12 cellular contexts compared by ENCODE assay signal in the genomic region with DNA sequence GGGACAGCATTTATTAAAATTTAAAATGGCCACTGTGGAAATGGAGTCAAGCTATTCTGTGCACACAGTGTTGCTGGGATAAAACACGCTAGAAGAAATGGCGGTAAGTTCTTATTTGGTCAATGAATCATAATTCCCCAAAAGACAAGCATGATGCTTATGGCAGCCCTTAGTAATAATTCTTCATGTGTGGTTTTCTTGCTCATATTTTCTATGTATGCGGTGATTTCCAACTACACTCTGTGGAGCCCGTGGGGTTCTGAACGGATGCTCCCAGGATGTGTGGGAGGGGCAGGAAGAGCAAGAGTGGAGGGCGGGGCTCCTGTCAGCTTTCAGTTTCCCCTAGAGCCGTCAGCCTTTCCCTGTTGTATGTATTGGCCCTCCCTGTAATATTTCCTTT.
DNase-seq lines count a peak whose midpoint lies in the region; ATAC-seq and TF ChIP-seq lines count a peak whose summit lies in the region.
"Had no signal": no experiment of that assay in that cellular context is flagged by ENCODE, and none has a peak within 500 bp of the region (broad histone marks: within the 10 kb centered on the region; RNA-seq: fewer than 3 reads in every experiment).

No MANE protein-coding gene starts in this region.

- H3K4me3 ChIP-seq in osteoblast (ENCODE audit: insufficient read depth, low read length) = no peak overlapping the region
- no peak overlapping the region for H3K4me3 ChIP-seq in WERI-Rb-1 (ENCODE audit: low read depth, low read length)
- H3K4me3 ChIP-seq: tibial nerve had no signal

- H2AFZ ChIP-seq in osteoblast (ENCODE audit: low read length) = no peak overlapping the region

- H3K9me3 ChIP-seq in osteoblast (ENCODE audit: low read depth, low read length) = no peaks in the 10 kb centered on the region
- no peaks in the 10 kb centered on the region for H3K9me3 ChIP-seq in WERI-Rb-1 (ENCODE audit: severe bottlenecking)
- H3K9me3 ChIP-seq: tibial nerve had no signal

- H3K27me3 ChIP-seq in osteoblast (ENCODE audit: insufficient read depth, low read length) (no peaks in the 10 kb centered on the region), WERI-Rb-1 (ENCODE audit: insufficient read depth, low read depth, severe bottlenecking) (no peaks in the 10 kb centered on the region)
- H3K27me3 ChIP-seq: tibial nerve had no signal

- H3K79me2 ChIP-seq in osteoblast (ENCODE audit: insufficient read depth, low read length) = no peaks in the 10 kb centered on the region

- peak; percentile 63 for ATAC-seq in GM21360 (IDR thresholded peaks at IDR 0.05; ENCODE audit: unreplicated experiment)

- H3K4me2 ChIP-seq in osteoblast (ENCODE audit: insufficient read depth, low read length) = no peak overlapping the region

- TF ChIP-seq CTCF in osteoblast (IDR thresholded peaks at IDR 0.05; ENCODE audit: extremely low read depth, low read depth, low read length) = no peak
- TF ChIP-seq CTCF in WERI-Rb-1 (IDR thresholded peaks at IDR 0.05; ENCODE audit: low read depth, low read length) = no peak

- H3K36me3 ChIP-seq in osteoblast (ENCODE audit: insufficient read depth, low read length) (no peaks in the 10 kb centered on the region), WERI-Rb-1 (no peaks in the 10 kb centered on the region)
- H3K36me3 ChIP-seq: tibial nerve had no signal

- H4K20me1 ChIP-seq in osteoblast (ENCODE audit: insufficient read depth, low read length) = no peaks in the 10 kb centered on the region

- H3K27ac ChIP-seq in osteoblast (ENCODE audit: low read depth, low read length) = peak overlapping the region; percentile 83
- H3K27ac ChIP-seq in WERI-Rb-1 = no peak overlapping the region
- H3K27ac ChIP-seq: tibial nerve had no signal

- H3K4me1 ChIP-seq in osteoblast (ENCODE audit: insufficient read depth, low read length) = peaks cover 32% of the 10 kb centered on the region

- peak; percentile 11 to 60 for DNase-seq in activated CD4-positive, alpha-beta T cell treated with anti-CD3 and anti-CD28 coated beads for 24 hours (ENCODE audit: low read depth in 2 of 2)
- no peak for DNase-seq in activated CD4-positive, alpha-beta T cell treated with anti-CD3 and anti-CD28 coated beads for 1 hour
- DNase-seq in RPMI7951 (ENCODE audit: low read depth) (peak; percentile 39), osteoblast (ENCODE audit: insufficient read length, low spot score, missing footprints) (peak; percentile 87), WERI-Rb-1 (no peak), germinal center (ENCODE audit: low spot score) (no peak)
- no peak for DNase-seq in activated effector memory CD4-positive, alpha-beta T cell treated with anti-CD3 and anti-CD28 coated beads, Interleukin-2, amount 50 U/mL, for 16 hours
- DNase-seq: 8988T, cerebellar nuclear complex, COR-L47 had no signal

Comparison
In these comparisons a context has a peak if more than half of its experiments do, and no peak if none do; other contexts are left out.
1. DNase-seq: peak in activated CD4-positive, alpha-beta T cell treated with anti-CD3 and anti-CD28 coated beads for 24 hours (2 of 2), RPMI7951 (single experiment) and osteoblast (single experiment); none in activated CD4-positive, alpha-beta T cell treated with anti-CD3 and anti-CD28 coated beads for 1 hour (single experiment), WERI-Rb-1 (single experiment), germinal center (single experiment) and activated effector memory CD4-positive, alpha-beta T cell treated with anti-CD3 and anti-CD28 coated beads, Interleukin-2, amount 50 U/mL, for 16 hours (single experiment).